Comparison of ENCODE assay signal across 9 cellular contexts in genomic region chr2:70767094-70767698, GRCh38. TPM values are rescaled to one million over a fixed set of nuclear protein-coding genes. Genes with fewer than 3 reads are reported as not detected.
DNase-seq lines count a peak whose midpoint lies in the region; ATAC-seq and TF ChIP-seq lines count a peak whose summit lies in the region.
"Had no signal": no experiment of that assay in that cellular context is flagged by ENCODE, and none has a peak within 500 bp of the region (broad histone marks: within the 10 kb centered on the region; RNA-seq: fewer than 3 reads in every experiment).

No MANE protein-coding gene starts in this region.

- no peaks in the 10 kb centered on the region for H3K36me3 ChIP-seq in mammary epithelial cell (ENCODE audit: insufficient read depth, low read length)
- H3K36me3 ChIP-seq in aorta (ENCODE audit: control insufficient read depth in 1 of 2, insufficient read depth in 2 of 2, low read length in 1 of 2), result no peaks in the 10 kb centered on the region

- intact Hi-C loops in mammary epithelial cell (cut with micrococcal nuclease) (no loop called here), aorta (cut with DNase I) (no loop called here)

- H3K4me2 ChIP-seq in mammary epithelial cell (ENCODE audit: insufficient read depth, low read depth, low read length), result peak overlapping the region; percentile 92

- TF ChIP-seq CTCF in mammary epithelial cell (conservative IDR thresholded peaks at IDR 0.05 in 1 of 2, IDR thresholded peaks at IDR 0.05 in 1 of 2; ENCODE audit: extremely low read depth in 1 of 2, insufficient read depth in 1 of 2, low read depth in 1 of 2, low read length in 2 of 2) (no peak), chondrocyte (IDR thresholded peaks at IDR 0.05) (no peak)

- peaks cover 62% of the 10 kb centered on the region for H3K27me3 Mint-ChIP-seq in chondrocyte (ENCODE audit: low read depth)

- H3K9me3 Mint-ChIP-seq in chondrocyte (ENCODE audit: low read depth), result no peaks in the 10 kb centered on the region

- in situ Hi-C loops in mammary epithelial cell (cut with MboI; ENCODE audit: low sequenced_read_pairs in 2 of 2), result no loop called here

- no peaks in the 10 kb centered on the region for H3K36me3 Mint-ChIP-seq in chondrocyte (ENCODE audit: low read depth)

- H3K4me1 ChIP-seq in mammary epithelial cell (ENCODE audit: insufficient read depth, low read length), result peaks cover 7% of the 10 kb centered on the region
- H3K4me1 ChIP-seq in mononuclear cell (ENCODE audit: insufficient read depth, low read length), result peaks cover 18% of the 10 kb centered on the region
- no peaks in the 10 kb centered on the region for H3K4me1 ChIP-seq in aorta (ENCODE audit: control insufficient read depth in 1 of 2, insufficient read depth in 2 of 2, low read length in 2 of 2)

- H3K9me3 ChIP-seq in mammary epithelial cell (replicated peaks; ENCODE audit: insufficient read depth, low read length) (no peaks in the 10 kb centered on the region), mononuclear cell (ENCODE audit: low read depth, low read length) (no peaks in the 10 kb centered on the region), aorta (ENCODE audit: control insufficient read depth, low read length) (no peaks in the 10 kb centered on the region)

- no peaks in the 10 kb centered on the region for H4K20me1 ChIP-seq in mammary epithelial cell (ENCODE audit: insufficient read depth, low read length)

- WGBS in mammary epithelial cell (ENCODE audit: low coverage, missing lambda C conversion rate), result 9% methylated on average over 6 of the region's 51 CpGs
- 1% methylated on average over 43 to 51 of the region's 51 CpGs for WGBS in aorta, 2 donors

- ATAC-seq in aorta (ENCODE audit: low FRiP score), result peak; percentile 15

- H3K79me2 ChIP-seq in mammary epithelial cell (ENCODE audit: insufficient read depth, low read length), result no peaks in the 10 kb centered on the region

- H3K9ac ChIP-seq in mammary epithelial cell (ENCODE audit: insufficient read depth, low read length), result no peak overlapping the region

- H2AFZ ChIP-seq in mammary epithelial cell (ENCODE audit: low read depth, low read length), result peak overlapping the region; percentile 67

- CTCF ChIA-PET in mammary epithelial cell (lab: Charles Lee; ENCODE audit: low non-redundant PET), result interaction anchor here (0.7 kb wide), 1 partner anchor 234 kb away, joined by 3 read pairs; no protein-coding TSS in a partner anchor

- peak; percentile 83 for DNase-seq in DMS 273 (lab: John Stamatoyannopoulos, UW; ENCODE audit: unreplicated experiment)
- DNase-seq in DMS 273 treated with DMSO at 0.1 percent for 48 hours (lab: John Stamatoyannopoulos, UW), result no peak
- DNase-seq in NCI-H526 (lab: John Stamatoyannopoulos, UW), result peak; percentile 62 to 87
- no peak for DNase-seq in mammary epithelial cell
- peak in 1 of 2 donors; percentile 75 for DNase-seq in aorta
- DNase-seq in chondrocyte (ENCODE audit: low spot score), result no peak
- DNase-seq in KG1 (lab: John Stamatoyannopoulos, UW), result no peak

- H3K4me3 Mint-ChIP-seq in chondrocyte (ENCODE audit: unreplicated experiment), result no peak overlapping the region

- H3K4me3 ChIP-seq in mammary epithelial cell (replicated peaks in 1 of 3; ENCODE audit: insufficient read depth in 1 of 3, low read depth in 2 of 3, low read length in 3 of 3), result peak overlapping the region in 2 of 3 experiments; percentile 18 to 30
- H3K4me3 ChIP-seq in mononuclear cell (ENCODE audit: low read length), result peak overlapping the region; percentile 43
- H3K4me3 ChIP-seq in aorta (ENCODE audit: low read length in 2 of 2), result peak overlapping the region in 1 of 2 donors; percentile 58

- peaks cover 8% of the 10 kb centered on the region for H3K4me1 Mint-ChIP-seq in chondrocyte (ENCODE audit: low read depth)

- H3K27ac ChIP-seq in mammary epithelial cell (ENCODE audit: insufficient read depth, low read depth, low read length) (no peak overlapping the region), aorta (ENCODE audit: low read depth in 1 of 2, low read length in 2 of 2) (no peak overlapping the region)
- H3K27ac ChIP-seq: 22Rv1 had no signal

- dilution Hi-C loops in mammary epithelial cell (cut with HindIII; ENCODE audit: low sequenced_read_pairs), result no loop called here

- H3K27me3 ChIP-seq in mammary epithelial cell (ENCODE audit: insufficient read depth, low read length), result peaks cover 31% of the 10 kb centered on the region
- peaks cover 55% of the 10 kb centered on the region for H3K27me3 ChIP-seq in mononuclear cell (ENCODE audit: insufficient read depth, low read length)
- no peaks in the 10 kb centered on the region for H3K27me3 ChIP-seq in aorta (ENCODE audit: control insufficient read depth in 1 of 2, insufficient read depth in 2 of 2, low read length in 1 of 2)

- no peak overlapping the region for H3K27ac Mint-ChIP-seq in chondrocyte (ENCODE audit: unreplicated experiment)

- BruUV-seq in mammary epithelial cell (replicated peaks; lab: Mats Ljungman, UMichigan), result no TSS peak

RNA-seq across cellular contexts. Expression of gene ADD2, which starts 0.8 kb away (rescaled TPM):
- total RNA-seq in mammary epithelial cell, result not detected
- polyA plus RNA-seq in mammary epithelial cell, result 0.06 TPM
- not detected for polyA minus RNA-seq in mammary epithelial cell
- 2.4 TPM for total RNA-seq in mononuclear cell
- 1 to 10 TPM; 1.7 to 5.3 TPM for total RNA-seq in aorta
- polyA plus RNA-seq in aorta, result under 1 TPM in 1 of 2 donors, not detected in 1; 0.15 TPM
- total RNA-seq in chondrocyte, result 0.15 to 0.23 TPM in 2 of 3 replicates, not detected in the other

RNA-seq across cellular contexts. Expression of gene FIGLA, which starts 23.2 kb away (rescaled TPM):
- total RNA-seq in mammary epithelial cell (not detected), mononuclear cell (not detected), aorta (not detected), chondrocyte (not detected in 3 replicates)
- polyA plus RNA-seq in mammary epithelial cell (not detected), aorta (not detected)
- polyA minus RNA-seq in mammary epithelial cell, result not detected

RNA-seq across cellular contexts. Expression of gene CLEC4F, which starts 53.2 kb away (rescaled TPM):
- not detected for total RNA-seq in mammary epithelial cell
- polyA plus RNA-seq in mammary epithelial cell, result not detected
- polyA minus RNA-seq in mammary epithelial cell, result not detected
- 0.21 TPM for total RNA-seq in mononuclear cell
- total RNA-seq in aorta, result under 1 TPM in 1 of 2 donors, not detected in 1; 0.72 TPM
- not detected for polyA plus RNA-seq in aorta
- total RNA-seq in chondrocyte, result not detected in 3 replicates

Comparison
In these comparisons a context has a peak if more than half of its experiments do, and no peak if none do; other contexts are left out.
1. DNase-seq: peak in DMS 273 (single experiment) and NCI-H526 (2 of 2); none in DMS 273 treated with DMSO at 0.1 percent for 48 hours (single experiment), mammary epithelial cell (single experiment), chondrocyte (single experiment) and KG1 (single experiment).